In genomic region chr4:52038109-52038912, GRCh38 we compare ENCODE assay signal across 8 cellular contexts. TPM values are rescaled to one million over a fixed set of nuclear protein-coding genes. Genes with fewer than 3 reads are reported as not detected.
DNase-seq lines count a peak whose midpoint lies in the region; ATAC-seq and TF ChIP-seq lines count a peak whose summit lies in the region.

SGCB (minus strand) TSS chr4:52038299; CDS start chr4:52038259, 40 bp downstream.

- ATAC-seq in GM21529 (IDR thresholded peaks at IDR 0.05; ENCODE audit: unreplicated experiment): peak; percentile 92
- peak; percentile 95 for ATAC-seq in left ventricle myocardium superior

- H3K4me2 ChIP-seq in DOHH2 (ENCODE audit: low read length): peak within 1 kb of the TSS; percentile 95

- 3 to 39% (median 7%) methylated on average over 8 to 68 of the region's 68 CpGs for WGBS in adrenal gland, 4 donors

- TF ChIP-seq EP300 in Ishikawa (IDR thresholded peaks at IDR 0.05; ENCODE audit: borderline replicate concordance): no peak

- DNase-seq in T follicular helper cell (ENCODE audit: low read depth) (peak; percentile 54), adrenal gland (peak; percentile 43 to 66 (median 50)), left ventricle myocardium superior (peak; percentile 87), pulmonary artery endothelial cell (ENCODE audit: low read depth, low spot score) (no peak), ureter (ENCODE audit: low spot score) (peak; percentile 77)

- no peak within 1 kb of the TSS for H3K27ac ChIP-seq in DOHH2 (ENCODE audit: low read depth, low read length)
- peak within 1 kb of the TSS in 3 of 5 donors; percentile 58 to 82 (median 74) for H3K27ac ChIP-seq in adrenal gland

- intact Hi-C loops in adrenal gland (cut with DNase I): no loop called here
- intact Hi-C loops in left ventricle myocardium superior (cut with micrococcal nuclease): no loop called here

- peak within 1 kb of the TSS; percentile 82 for H3K4me3 ChIP-seq in DOHH2 (ENCODE audit: low read length)
- H3K4me3 ChIP-seq in adrenal gland: peak within 1 kb of the TSS; percentile 15 to 90 (median 67)

- H3K4me1 ChIP-seq in DOHH2 (ENCODE audit: control insufficient read depth, low read length) (peaks cover 34% of the 10 kb centered on the region), adrenal gland (replicated peaks in 1 of 2) (peaks cover 0 to 22% of the 10 kb centered on the region in 2 donors)

- no peaks in the 10 kb centered on the region for H4K20me1 ChIP-seq in DOHH2 (ENCODE audit: control insufficient read depth, insufficient read depth, low read depth, low read length)

- no peaks in the 10 kb centered on the region; the same call in none of the 2 replicates for H3K36me3 ChIP-seq in DOHH2 (ENCODE audit: control insufficient read depth, low read length)
- H3K36me3 ChIP-seq in adrenal gland (replicated peaks in 1 of 2): no peaks in the 10 kb centered on the region

- no peaks in the 10 kb centered on the region for H3K9me2 ChIP-seq in DOHH2 (replicated peaks; ENCODE audit: control insufficient read depth, low read length)

- TF ChIP-seq RAD21 in Ishikawa (IDR thresholded peaks at IDR 0.05; ENCODE audit: low read depth): no peak

- TF ChIP-seq CTCF in DOHH2 (IDR thresholded peaks at IDR 0.05; ENCODE audit: low read depth, low read length, poor library complexity, severe bottlenecking) (no peak), adrenal gland (IDR thresholded peaks at IDR 0.05) (peak in 1 of 6 experiments; percentile 16)

- H3K79me2 ChIP-seq in DOHH2 (ENCODE audit: control insufficient read depth, low read length): peaks cover 40% of the 10 kb centered on the region

- TF ChIP-seq POLR2A in adrenal gland (IDR thresholded peaks at IDR 0.05): peak in 1 of 2 donors; percentile 16

- H3F3A ChIP-seq in DOHH2 (ENCODE audit: control insufficient read depth, insufficient read depth): no peaks in the 10 kb centered on the region

- no peaks in the 10 kb centered on the region for H3K27me3 ChIP-seq in DOHH2 (ENCODE audit: control insufficient read depth, low read length)
- H3K27me3 ChIP-seq in adrenal gland: no peaks in the 10 kb centered on the region

- H3K9me3 ChIP-seq in DOHH2 (ENCODE audit: control insufficient read depth, insufficient read depth, low read length): no peaks in the 10 kb centered on the region
- no peaks in the 10 kb centered on the region for H3K9me3 ChIP-seq in adrenal gland (replicated peaks in 1 of 3)

TF ChIP-seq in Ishikawa, 13 proteins besides CTCF, POLR2A, EP300 and RAD21:
- no peak for TF ChIP-seq EGR1 (IDR thresholded peaks at IDR 0.05)
- TF ChIP-seq YY1 (IDR thresholded peaks at IDR 0.05; ENCODE audit: low read depth): peak; percentile 85
TF ChIP-seq in Ishikawa: peak in this region for 1.

RNA-seq across cellular contexts. Expression of gene SGCB, which starts in this region (rescaled TPM):
- total RNA-seq in adrenal gland (10 to 100 TPM; 11.1 to 55.3 (median 32.7) TPM), left ventricle myocardium superior (80.4 TPM), pulmonary artery endothelial cell (24.4 and 35.9 TPM in 2 replicates), ureter (29.4 TPM)
- 10 to 100 TPM in 2 of 3 donors, 1 to 10 TPM in 1; 7.7 to 41.2 (median 11.2) TPM for polyA plus RNA-seq in adrenal gland
